Comparison of ENCODE assay signal across 7 cellular contexts in the genomic region with DNA sequence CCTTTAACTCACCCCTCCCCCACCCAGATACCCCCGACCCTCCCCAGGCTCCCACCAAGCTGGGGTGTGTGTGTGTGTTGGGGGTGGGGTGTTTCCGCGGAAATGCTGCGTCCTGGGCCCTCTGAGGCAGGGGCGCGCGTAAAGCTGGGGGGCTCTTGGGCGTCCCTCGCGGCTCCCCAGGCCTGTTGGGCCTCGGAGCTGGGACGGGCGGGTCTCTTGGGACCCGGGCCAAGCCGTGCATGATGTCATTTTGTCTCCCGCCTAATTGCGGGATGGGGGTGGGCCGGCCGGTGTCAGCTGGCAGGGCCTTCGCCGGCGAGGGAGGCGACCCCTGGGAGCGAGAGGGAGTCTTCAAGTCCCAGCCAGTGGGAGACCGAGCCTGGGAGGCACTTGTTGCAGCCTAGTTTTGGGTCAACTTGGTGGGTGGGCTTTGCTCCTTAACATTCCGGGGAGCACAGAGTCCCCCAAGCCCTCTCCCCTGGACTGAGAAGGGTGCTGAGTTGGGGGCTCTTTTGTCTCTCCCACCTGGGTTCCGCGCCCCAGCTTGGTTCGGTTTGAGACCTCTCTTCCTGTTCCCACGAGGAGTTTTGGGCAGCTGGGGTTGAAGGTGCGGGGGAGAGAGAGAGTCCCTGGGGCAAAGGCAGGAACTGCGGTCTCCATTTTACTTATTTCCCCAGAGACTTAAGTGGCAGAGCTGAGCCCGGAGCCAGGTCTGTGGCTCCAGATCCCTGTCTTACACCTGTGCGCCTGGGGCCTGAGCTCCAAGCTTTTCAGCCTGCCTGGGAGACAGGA. TPM values are rescaled to one million over a fixed set of nuclear protein-coding genes. Genes with fewer than 3 reads are reported as not detected.
A peak's percentile ranks its signal among the peaks of the same experiment; 100 is the strongest.
DNase-seq lines count a peak whose midpoint lies in the region; ATAC-seq lines count a peak whose summit lies in the region.

No MANE protein-coding gene starts in this region.

- H3K4me3 ChIP-seq in iPS-11a (ENCODE audit: low read depth, low read length) (peak overlapping the region; percentile 80), urinary bladder (ENCODE audit: low read depth, low read length) (peak overlapping the region; percentile 11)

- no peaks in the 10 kb centered on the region for H3K36me3 ChIP-seq in urinary bladder (ENCODE audit: insufficient read depth)

- peak; percentile 23 for ATAC-seq in GM19452 (IDR thresholded peaks at IDR 0.05; ENCODE audit: unreplicated experiment)
- ATAC-seq in HG03025 (IDR thresholded peaks at IDR 0.05; ENCODE audit: low FRiP score, unreplicated experiment), result no peak

- no peak overlapping the region for H3K27ac ChIP-seq in urinary bladder (ENCODE audit: low read depth)

- H3K4me1 ChIP-seq in urinary bladder (ENCODE audit: insufficient read depth), result no peaks in the 10 kb centered on the region

- 6% methylated on average over 34 of the region's 34 CpGs for WGBS in urinary bladder

- DNase-seq in ELR (ENCODE audit: low read depth), result peak; percentile 77
- peak in 58 of 76 experiments; percentile 12 to 75 (median 41) for DNase-seq in HUDEP-2 (lab: John Stamatoyannopoulos, UW; ENCODE audit: unreplicated experiment in 76 of 76)
- DNase-seq in activated CD4-positive, alpha-beta T cell treated with anti-CD3 and anti-CD28 coated beads, Interleukin-2, amount 50 U/mL, for 48 hours, result peak; percentile 34 to 40

RNA-seq across cellular contexts. Expression of a gene that starts 0.6 kb away (rescaled TPM):
- 2.3 TPM for total RNA-seq in urinary bladder
- 0.38 TPM for polyA plus RNA-seq in urinary bladder

RNA-seq across cellular contexts. Expression of a gene that starts 59.3 kb away (rescaled TPM):
- total RNA-seq in urinary bladder, result not detected
- polyA plus RNA-seq in urinary bladder, result not detected
